In the genomic region with DNA sequence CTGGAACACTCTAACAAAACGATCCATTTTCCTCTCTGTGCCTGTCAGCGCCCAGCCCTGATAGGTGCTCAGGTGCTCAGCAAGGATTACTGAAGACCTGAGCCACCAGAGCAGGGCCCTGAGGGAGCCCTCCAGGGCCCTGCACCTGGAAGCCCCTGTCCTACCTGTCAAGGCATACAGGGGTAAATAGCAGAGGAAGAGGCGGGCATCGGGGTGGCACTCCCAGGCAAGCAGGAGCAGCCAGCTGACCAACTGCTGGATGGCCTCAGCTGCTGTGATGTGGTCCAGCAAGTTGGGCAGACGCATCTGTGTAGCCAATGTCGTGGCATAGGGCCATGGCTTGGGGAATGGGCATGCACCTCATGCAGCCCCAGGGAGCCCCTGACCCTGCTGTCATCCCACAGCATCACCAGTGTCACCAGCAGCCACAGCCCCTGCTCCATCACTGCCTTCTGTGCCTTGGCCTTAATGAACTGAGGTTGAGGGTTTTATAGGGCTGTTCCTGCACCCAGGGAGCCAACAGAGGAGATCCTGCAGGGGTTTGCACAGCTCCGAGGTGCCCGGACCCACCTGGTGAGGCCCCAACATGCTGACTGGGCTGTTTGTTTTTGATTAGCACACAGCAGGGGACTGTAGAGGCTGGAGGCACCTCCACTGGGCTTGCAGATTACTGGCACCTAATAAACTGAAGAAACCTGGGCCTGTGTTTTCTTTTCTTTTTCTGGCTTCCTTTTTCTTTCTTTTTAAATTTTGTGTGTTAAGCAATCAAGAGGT, we compare ENCODE assay signal across 15 cellular contexts. TPM values are rescaled to one million over a fixed set of nuclear protein-coding genes. Genes with fewer than 3 reads are reported as not detected.
DNase-seq lines count a peak whose midpoint lies in the region; ATAC-seq, FAIRE-seq and TF ChIP-seq lines count a peak whose summit lies in the region.
"Had no signal": no experiment of that assay in that cellular context is flagged by ENCODE, and none has a peak within 500 bp of the region (broad histone marks: within the 10 kb centered on the region; RNA-seq: fewer than 3 reads in every experiment).

No MANE protein-coding gene starts in this region.

- intact Hi-C loops in CD4-positive, alpha-beta memory T cell (cut with micrococcal nuclease), result no loop called here
- intact Hi-C loops in heart left ventricle (cut with DNase I), result no loop called here

- peaks cover 3 to 13% of the 10 kb centered on the region in 2 donors for H3K36me3 Mint-ChIP-seq in CD4-positive, alpha-beta memory T cell
- H3K36me3 Mint-ChIP-seq in nephron progenitor cell (ENCODE audit: low read depth), result peaks cover 11% of the 10 kb centered on the region
- H3K36me3 Mint-ChIP-seq: mesothelial cell of epicardium had no signal

- no peak overlapping the region for H3K27ac ChIP-seq in CD4-positive, alpha-beta memory T cell (ENCODE audit: low read depth, low read length)
- H3K27ac ChIP-seq in WERI-Rb-1 (peak overlapping the region; percentile 29; the same call in 1 of the 2 replicates), heart left ventricle (no peak overlapping the region)
- H3K27ac ChIP-seq: sigmoid colon, testis had no signal

- ATAC-seq in GM18505 (IDR thresholded peaks at IDR 0.05; ENCODE audit: unreplicated experiment) (no peak), heart left ventricle (no peak)

- H3K27ac Mint-ChIP-seq in CD4-positive, alpha-beta memory T cell, result peak overlapping the region in 5 of 7 donors; percentile 8 to 84 (median 78)
- peak overlapping the region; percentile 6 for H3K27ac Mint-ChIP-seq in nephron progenitor cell
- H3K27ac Mint-ChIP-seq: mesothelial cell of epicardium had no signal

- H3K4me3 ChIP-seq in CD4-positive, alpha-beta memory T cell (ENCODE audit: low read length in 2 of 2), result no peak overlapping the region
- H3K4me3 ChIP-seq in WERI-Rb-1 (ENCODE audit: low read depth, low read length) (no peak overlapping the region), heart left ventricle (no peak overlapping the region)
- H3K4me3 ChIP-seq: sigmoid colon, testis had no signal

- TF ChIP-seq CTCF in WERI-Rb-1 (IDR thresholded peaks at IDR 0.05; ENCODE audit: low read depth, low read length) (no peak), nephron progenitor cell (IDR thresholded peaks at IDR 0.05) (no peak), heart left ventricle (IDR thresholded peaks at IDR 0.05) (no peak)

- H3K4me1 ChIP-seq in CD4-positive, alpha-beta memory T cell (ENCODE audit: insufficient read depth, low read length), result no peaks in the 10 kb centered on the region
- no peaks in the 10 kb centered on the region for H3K4me1 ChIP-seq in heart left ventricle
- H3K4me1 ChIP-seq: sigmoid colon, testis had no signal

- H3K4me1 Mint-ChIP-seq in CD4-positive, alpha-beta memory T cell, result peaks cover 3 to 10% (median 6%) of the 10 kb centered on the region in 4 donors
- H3K4me1 Mint-ChIP-seq in nephron progenitor cell, result peaks cover 26% of the 10 kb centered on the region
- H3K4me1 Mint-ChIP-seq: mesothelial cell of epicardium had no signal

- no peaks in the 10 kb centered on the region for H3K27me3 ChIP-seq in CD4-positive, alpha-beta memory T cell (ENCODE audit: insufficient read depth, low read length)
- H3K27me3 ChIP-seq in WERI-Rb-1 (ENCODE audit: insufficient read depth, low read depth, severe bottlenecking) (no peaks in the 10 kb centered on the region), heart left ventricle (no peaks in the 10 kb centered on the region)
- H3K27me3 ChIP-seq: sigmoid colon, testis had no signal

- H3K36me3 ChIP-seq in CD4-positive, alpha-beta memory T cell (ENCODE audit: insufficient read depth, low read length), result peaks cover 4% of the 10 kb centered on the region
- peaks cover 11% of the 10 kb centered on the region for H3K36me3 ChIP-seq in WERI-Rb-1
- peaks cover 0 to 29% (median 3%) of the 10 kb centered on the region in 9 donors for H3K36me3 ChIP-seq in heart left ventricle

- 85 to 96% (median 87%) methylated on average over 6 to 8 of the region's 8 CpGs for WGBS in heart left ventricle, 4 donors

- CTCF ChIA-PET in CD4-positive, alpha-beta memory T cell (lab: Charles Lee; ENCODE audit: partially characterized antibody), result interaction anchor here (4.1 kb wide), 1 partner anchor 11 kb away, joined by 14 read pairs; no protein-coding TSS in a partner anchor

- TF ChIP-seq POLR2A in GM12891 (IDR thresholded peaks at IDR 0.05; ENCODE audit: low read depth, low read length) (no peak), GM18505 (IDR thresholded peaks at IDR 0.05; ENCODE audit: borderline replicate concordance, extremely low read depth, insufficient read depth, insufficient read length) (no peak), heart left ventricle (IDR thresholded peaks at IDR 0.05) (no peak)

- H3K27me3 Mint-ChIP-seq in CD4-positive, alpha-beta memory T cell, result no peaks in the 10 kb centered on the region
- peaks cover 4% of the 10 kb centered on the region for H3K27me3 Mint-ChIP-seq in nephron progenitor cell (ENCODE audit: low read depth, poor library complexity)

- no peak overlapping the region for H3K4me3 Mint-ChIP-seq in CD4-positive, alpha-beta memory T cell
- no peak overlapping the region for H3K4me3 Mint-ChIP-seq in nephron progenitor cell
- H3K4me3 Mint-ChIP-seq: mesothelial cell of epicardium had no signal

- no peak for DNase-seq in CD4-positive, alpha-beta memory T cell
- no peak for DNase-seq in GM12891 (ENCODE audit: insufficient read length, low spot score)
- no peak for DNase-seq in WERI-Rb-1
- no peak for DNase-seq in nephron progenitor cell
- DNase-seq in heart left ventricle, result no peak
- no peak for DNase-seq in GM19240 (ENCODE audit: insufficient read length, low spot score)
- DNase-seq: AML-193; central memory CD4-positive, alpha-beta T cell; DMS 273 treated with DMSO at 0.1 percent for 48 hours; effector memory CD4-positive, alpha-beta T cell; sigmoid colon; testis had no signal

- POLR2A ChIA-PET in CD4-positive, alpha-beta memory T cell (lab: Charles Lee; ENCODE audit: partially characterized antibody), result interaction anchor here (1.1 to 2.0 kb wide), 2 partner anchors 8 to 10 kb away, joined by 3 to 4 read pairs; no protein-coding TSS in a partner anchor

- H3K9me3 Mint-ChIP-seq in CD4-positive, alpha-beta memory T cell, result peaks cover 0 to 2% (median 0%) of the 10 kb centered on the region in 8 donors
- no peaks in the 10 kb centered on the region for H3K9me3 Mint-ChIP-seq in nephron progenitor cell
- H3K9me3 Mint-ChIP-seq: mesothelial cell of epicardium had no signal

- no peaks in the 10 kb centered on the region for H3K9me3 ChIP-seq in CD4-positive, alpha-beta memory T cell (ENCODE audit: control insufficient read depth in 1 of 2, low read length in 2 of 2)
- H3K9me3 ChIP-seq in WERI-Rb-1 (ENCODE audit: severe bottlenecking) (no peaks in the 10 kb centered on the region), heart left ventricle (no peaks in the 10 kb centered on the region)
- H3K9me3 ChIP-seq: sigmoid colon, testis had no signal

- FAIRE-seq in GM12891 (lab: Jason Lieb, UNC), result no peak
- FAIRE-seq: keratinocyte had no signal

TF ChIP-seq in GM12891, 5 proteins besides CTCF, POLR2A, EP300 and RAD21:
- TF ChIP-seq POLR2AphosphoS5 (IDR thresholded peaks at IDR 0.05; ENCODE audit: low read depth, low read length), result 0 out of 2 replicates have a peak, but pooled peaks have one; percentile 25
- TF ChIP-seq POU2F2 (IDR thresholded peaks at IDR 0.05; ENCODE audit: low read depth, low read length), result no peak
- TF ChIP-seq TAF1 (IDR thresholded peaks at IDR 0.05; ENCODE audit: low read depth, low read length), result no peak
TF ChIP-seq in GM12891: peak in this region for 1.

RNA-seq across cellular contexts. Expression of gene WDR6, which starts 7.9 kb away (rescaled TPM):
- 100 to 1,000 TPM; 287 to 295 TPM for total RNA-seq in CD4-positive, alpha-beta memory T cell
- 100 to 1,000 TPM; 105 to 143 TPM for polyA plus RNA-seq in CD4-positive, alpha-beta memory T cell
- polyA plus RNA-seq in GM12891 (2012; ENCODE audit: low read depth, missing spikeins), result 126 TPM
- 10 to 100 TPM; 56.2 to 91.2 (median 80.7) TPM for total RNA-seq in heart left ventricle
- polyA plus RNA-seq in heart left ventricle, result 10 to 100 TPM; 68.9 to 73.6 TPM

RNA-seq across cellular contexts. Expression of gene P4HTM, which starts 9.2 kb away (rescaled TPM):
- 10 to 100 TPM; 79.3 to 87.3 TPM for total RNA-seq in CD4-positive, alpha-beta memory T cell
- polyA plus RNA-seq in CD4-positive, alpha-beta memory T cell, result 10 to 100 TPM; 29.7 to 32.8 TPM
- 17.9 TPM for polyA plus RNA-seq in GM12891 (2012; ENCODE audit: low read depth, missing spikeins)
- total RNA-seq in heart left ventricle, result 10 to 100 TPM; 22.1 to 42.7 (median 34.0) TPM
- 10 to 100 TPM; 19.0 to 27.0 TPM for polyA plus RNA-seq in heart left ventricle

RNA-seq across cellular contexts. Expression of gene DALRD3, which starts 19.1 kb away (rescaled TPM):
- total RNA-seq in CD4-positive, alpha-beta memory T cell, result 10 to 100 TPM; 31.2 to 32.8 TPM
- polyA plus RNA-seq in CD4-positive, alpha-beta memory T cell, result 10 to 100 TPM; 32.2 to 41.3 TPM
- polyA plus RNA-seq in GM12891 (2012; ENCODE audit: low read depth, missing spikeins), result 22.2 TPM
- total RNA-seq in heart left ventricle, result 10 to 100 TPM in 8 of 9 donors, 1 to 10 TPM in 1; 8.1 to 24.7 (median 14.9) TPM
- 10 to 100 TPM in 1 of 2 donors, 1 to 10 TPM in 1; 6.8 to 13.3 TPM for polyA plus RNA-seq in heart left ventricle

RNA-seq across cellular contexts. Expression of gene NDUFAF3, which starts 22.6 kb away (rescaled TPM):
- total RNA-seq in CD4-positive, alpha-beta memory T cell, result 10 to 100 TPM; 77.9 to 85.7 TPM
- polyA plus RNA-seq in CD4-positive, alpha-beta memory T cell, result 100 to 1,000 TPM; 145 to 169 TPM
- polyA plus RNA-seq in GM12891 (2012; ENCODE audit: low read depth, missing spikeins), result 105 TPM
- 100 to 1,000 TPM; 140 to 308 (median 160) TPM for total RNA-seq in heart left ventricle
- polyA plus RNA-seq in heart left ventricle, result 100 to 1,000 TPM; 119 to 273 TPM

RNA-seq across cellular contexts. Expression of gene IMPDH2, which starts 29.9 kb away (rescaled TPM):
- total RNA-seq in CD4-positive, alpha-beta memory T cell, result 10 to 100 TPM; 87.5 to 89.6 TPM
- polyA plus RNA-seq in CD4-positive, alpha-beta memory T cell, result 10 to 100 TPM; 82.9 to 87.5 TPM
- 251 TPM for polyA plus RNA-seq in GM12891 (2012; ENCODE audit: low read depth, missing spikeins)
- 10 to 100 TPM; 43.9 to 87.8 (median 55.4) TPM for total RNA-seq in heart left ventricle
- polyA plus RNA-seq in heart left ventricle, result 100 to 1,000 TPM in 1 of 2 donors, 10 to 100 TPM in 1; 35.9 to 116 TPM
